ENCODE assay signal across 26 cellular contexts in genomic region chr4:163132469-163133222, GRCh38.
"Had no signal": no experiment of that assay in that cellular context is flagged by ENCODE, and none has a peak within 500 bp of the region (broad histone marks: within the 10 kb centered on the region; RNA-seq: fewer than 3 reads in every experiment).

No MANE protein-coding gene starts in this region.

- ATAC-seq: left cardiac atrium; left lung; lower lobe of right lung; naive thymus-derived CD4-positive, alpha-beta T cell; natural killer cell treated with Interleukin-12 subunit alpha and Interleukin-12 subunit beta and Interleukin-15 and Interleukin-18, amount 100 ng/mL, for 72 hours; right cardiac atrium; sciatic nerve; stimulated activated naive B cell treated with anti-CD40 and anti-IgM and Interleukin-4, amounts not matched to agents 10 μg/mL and 1 μg/mL and 100 μg/mL, for 72 hours; stimulated activated naive CD8-positive, alpha-beta T cell treated with anti-CD3 and anti-CD28 coated beads, Interleukin-15, Interleukin-2, amounts not matched to agents 100 U/mL and 50 U/mL, for 24 hours had no signal

- DNase-seq: hippocampal formation; kidney glomerular epithelial cell; left cardiac atrium; left lung; lower lobe of right lung; mesendoderm; naive thymus-derived CD4-positive, alpha-beta T cell; ovary; retina; right cardiac atrium; stimulated activated CD4-positive, alpha-beta T cell treated with anti-CD3 and anti-CD28 coated beads, Interleukin-12 subunit alpha, Interleukin-12 subunit beta, amount 100 ng/mL, for 4 hours; stimulated activated CD4-positive, alpha-beta T cell treated with anti-CD3 and anti-CD28 coated beads, Interleukin-15, amount 100 ng/mL, for 24 hours; stimulated activated CD4-positive, alpha-beta T cell treated with anti-CD3 and anti-CD28 coated beads, Interleukin-2, amount 100 ng/mL, for 24 hours; stimulated activated CD4-positive, alpha-beta T cell treated with anti-CD3 and anti-CD28 coated beads, Interleukin-4, amount 100 ng/mL, for 1 hour; stimulated activated naive B cell treated with anti-CD40 and anti-IgM and Interleukin-4, amounts not matched to agents 10 μg/mL and 1 μg/mL and 100 μg/mL, for 72 hours; stimulated activated naive CD8-positive, alpha-beta T cell treated with anti-CD3 and anti-CD28 coated beads, Interleukin-15, Interleukin-2, amounts not matched to agents 100 U/mL and 50 U/mL, for 24 hours; stomach; upper lobe of left lung had no signal

- H3K27ac ChIP-seq: left lung, lower lobe of right lung, ovary, prostate gland, skin epidermis, stomach, thoracic aorta, tibial nerve, upper lobe of left lung, vagina had no signal

- H3K9me3 Mint-ChIP-seq: mesothelial cell of epicardium; naive thymus-derived CD4-positive, alpha-beta T cell; natural killer cell treated with Interleukin-12 subunit alpha and Interleukin-12 subunit beta and Interleukin-15 and Interleukin-18, amount 100 ng/mL, for 72 hours; stimulated activated naive B cell treated with anti-CD40 and anti-IgM and Interleukin-4, amounts not matched to agents 10 μg/mL and 1 μg/mL and 100 μg/mL, for 72 hours had no signal

- H3K4me3 Mint-ChIP-seq: mesothelial cell of epicardium; naive thymus-derived CD4-positive, alpha-beta T cell; natural killer cell treated with Interleukin-12 subunit alpha and Interleukin-12 subunit beta and Interleukin-15 and Interleukin-18, amount 100 ng/mL, for 72 hours; stimulated activated naive B cell treated with anti-CD40 and anti-IgM and Interleukin-4, amounts not matched to agents 10 μg/mL and 1 μg/mL and 100 μg/mL, for 72 hours had no signal

- H3K27me3 ChIP-seq: left lung, ovary, stomach, tibial nerve, upper lobe of left lung, vagina had no signal

- H3K9me3 ChIP-seq: left lung, lower lobe of right lung, ovary, prostate gland, stomach, thoracic aorta, tibial nerve, upper lobe of left lung, vagina had no signal

- H3K27me3 Mint-ChIP-seq: naive thymus-derived CD4-positive, alpha-beta T cell; natural killer cell treated with Interleukin-12 subunit alpha and Interleukin-12 subunit beta and Interleukin-15 and Interleukin-18, amount 100 ng/mL, for 72 hours; stimulated activated naive B cell treated with anti-CD40 and anti-IgM and Interleukin-4, amounts not matched to agents 10 μg/mL and 1 μg/mL and 100 μg/mL, for 72 hours had no signal

- H3K4me1 Mint-ChIP-seq: mesothelial cell of epicardium; stimulated activated naive B cell treated with anti-CD40 and anti-IgM and Interleukin-4, amounts not matched to agents 10 μg/mL and 1 μg/mL and 100 μg/mL, for 72 hours had no signal

- H3K36me3 ChIP-seq: ovary, prostate gland had no signal

- H3K27ac Mint-ChIP-seq: mesothelial cell of epicardium; naive thymus-derived CD4-positive, alpha-beta T cell; natural killer cell treated with Interleukin-12 subunit alpha and Interleukin-12 subunit beta and Interleukin-15 and Interleukin-18, amount 100 ng/mL, for 72 hours; stimulated activated naive B cell treated with anti-CD40 and anti-IgM and Interleukin-4, amounts not matched to agents 10 μg/mL and 1 μg/mL and 100 μg/mL, for 72 hours had no signal

- H3K4me1 ChIP-seq: left lung, lower lobe of right lung, prostate gland, stomach, tibial nerve, upper lobe of left lung, vagina had no signal

- H3K4me3 ChIP-seq: left lung, lower lobe of right lung, ovary, prostate gland, skin epidermis, stomach, thoracic aorta, tibial nerve, upper lobe of left lung, vagina had no signal
